16 cellular contexts compared by ENCODE assay signal in genomic region chr7:2660359-2661095, GRCh38. TPM values are rescaled to one million over a fixed set of nuclear protein-coding genes. Genes with fewer than 3 reads are reported as not detected.
DNase-seq lines count a peak whose midpoint lies in the region; ATAC-seq, FAIRE-seq and TF ChIP-seq lines count a peak whose summit lies in the region.
"Had no signal": no experiment of that assay in that cellular context is flagged by ENCODE, and none has a peak within 500 bp of the region (broad histone marks: within the 10 kb centered on the region; RNA-seq: fewer than 3 reads in every experiment).

No MANE protein-coding gene starts in this region.

- POLR2A ChIA-PET in MCF 10A (lab: Yijun Ruan, JAX), result no interaction called here
- POLR2A ChIA-PET in RWPE1 (lab: Yijun Ruan, JAX; ENCODE audit: low non-redundant PET), result no interaction called here

- CTCF ChIA-PET in MCF 10A (lab: Yijun Ruan, JAX), result no interaction called here
- CTCF ChIA-PET in RWPE1 (lab: Yijun Ruan, JAX), result interaction anchor here (1.0 kb wide), 1 partner anchor 10 kb away, joined by 3 read pairs; no protein-coding TSS in a partner anchor

- no peak for ATAC-seq in GM19463 (IDR thresholded peaks at IDR 0.05; ENCODE audit: unreplicated experiment)
- ATAC-seq: natural killer cell had no signal

- no peak for TF ChIP-seq POLR2A in breast epithelium (IDR thresholded peaks at IDR 0.05)

- DNase-seq in MCF 10A (ENCODE audit: unreplicated experiment) (no peak), breast epithelium (ENCODE audit: low spot score in 2 of 2) (no peak), RWPE1 (ENCODE audit: low spot score) (no peak), fibroblast of mammary gland (ENCODE audit: low read depth) (no peak), urothelium cell line (ENCODE audit: low spot score) (no peak), small intestine (no peak)
- DNase-seq in stimulated activated CD8-positive, alpha-beta memory T cell treated with anti-CD3 and anti-CD28 coated beads, Interleukin-4, amount 100 ng/mL, for 48 hours, result no peak
- DNase-seq: activated CD4-positive, CD25-positive, alpha-beta regulatory T cell treated with anti-CD3 and anti-CD28 coated beads, Interleukin-2, amount 50 U/mL, for 72 hours; left colon; natural killer cell; SHP77 treated with DMSO at 0.1 percent for 48 hours; stimulated activated CD4-positive, alpha-beta T cell treated with anti-CD3 and anti-CD28 coated beads, Interleukin-15, amount 100 ng/mL, for 24 hours had no signal

- H3K27me3 Mint-ChIP-seq in MCF 10A (ENCODE audit: insufficient read depth, unreplicated experiment), result no peaks in the 10 kb centered on the region
- H3K27me3 Mint-ChIP-seq: central memory CD8-positive, alpha-beta T cell had no signal

- H3K36me3 Mint-ChIP-seq in MCF 10A (ENCODE audit: insufficient read depth, unreplicated experiment), result peaks cover 5% of the 10 kb centered on the region
- H3K36me3 Mint-ChIP-seq: natural killer cell had no signal

- H3K4me3 ChIP-seq in breast epithelium, result no peak overlapping the region
- no peak overlapping the region for H3K4me3 ChIP-seq in fibroblast of mammary gland (ENCODE audit: control insufficient read depth, low read depth, low read length)
- H3K4me3 ChIP-seq in small intestine (ENCODE audit: low read depth in 1 of 2, low read length in 2 of 2), result no peak overlapping the region

- peak; percentile 27 for TF ChIP-seq CTCF in MCF 10A (IDR thresholded peaks at IDR 0.05; ENCODE audit: unreplicated experiment)
- no peak for TF ChIP-seq CTCF in breast epithelium (IDR thresholded peaks at IDR 0.05)
- TF ChIP-seq CTCF in RWPE1 (conservative IDR thresholded peaks at IDR 0.05; ENCODE audit: low read depth), result peak; percentile 30; the same call in 1 of the 2 replicates
- TF ChIP-seq CTCF in fibroblast of mammary gland (conservative IDR thresholded peaks at IDR 0.05; ENCODE audit: control insufficient read depth, insufficient read depth, low read depth, low read length), result peak; percentile 24

- no peak overlapping the region for H3K27ac Mint-ChIP-seq in MCF 10A (ENCODE audit: low read depth, unreplicated experiment)
- H3K27ac Mint-ChIP-seq: activated T-helper 2 cell treated with anti-CD3 and anti-CD28 coated beads, Interferon-gamma antibody, Interleukin-2, Interleukin-4, amounts not matched to agents 10 μg/mL and 5 μg/mL and 100 μg/mL, durations not matched to agents 14 hours and 24 hours and 36 hours; natural killer cell had no signal

- no peaks in the 10 kb centered on the region for H3K9me3 Mint-ChIP-seq in MCF 10A (ENCODE audit: unreplicated experiment)
- H3K9me3 Mint-ChIP-seq: activated T-helper 2 cell treated with anti-CD3 and anti-CD28 coated beads, Interferon-gamma antibody, Interleukin-2, Interleukin-4, amounts not matched to agents 10 μg/mL and 5 μg/mL and 100 μg/mL, durations not matched to agents 14 hours and 24 hours and 36 hours; central memory CD8-positive, alpha-beta T cell; natural killer cell had no signal

- FAIRE-seq in urothelium cell line (lab: Jason Lieb, UNC) (peak; percentile 78), small intestine (lab: Jason Lieb, UNC) (no peak)
- FAIRE-seq: A204.1 had no signal

- no peaks in the 10 kb centered on the region for H3K4me1 ChIP-seq in breast epithelium
- H3K4me1 ChIP-seq in small intestine (ENCODE audit: control insufficient read depth in 2 of 2, insufficient read depth in 1 of 2, low read depth in 1 of 2, low read length in 1 of 2), result no peaks in the 10 kb centered on the region

- no peaks in the 10 kb centered on the region for H3K27me3 ChIP-seq in breast epithelium
- no peaks in the 10 kb centered on the region for H3K27me3 ChIP-seq in small intestine (ENCODE audit: control insufficient read depth in 2 of 2, insufficient read depth in 2 of 2, low read length in 2 of 2)

- intact Hi-C loops in MCF 10A (cut with micrococcal nuclease) (no loop called here), breast epithelium (cut with DNase I; ENCODE audit: low total_unique reads) (no loop called here)

- H3K4me3 Mint-ChIP-seq in MCF 10A (ENCODE audit: unreplicated experiment), result no peak overlapping the region
- H3K4me3 Mint-ChIP-seq: central memory CD8-positive, alpha-beta T cell; natural killer cell had no signal

- WGBS in small intestine, 3 donors, result 82 to 84% (median 84%) methylated on average over 31 to 36 of the region's 36 CpGs

- no peaks in the 10 kb centered on the region for H3K4me1 Mint-ChIP-seq in MCF 10A (ENCODE audit: insufficient read depth, unreplicated experiment)
- H3K4me1 Mint-ChIP-seq: central memory CD8-positive, alpha-beta T cell had no signal

- no peaks in the 10 kb centered on the region for H3K36me3 ChIP-seq in breast epithelium
- peaks cover 2 to 7% of the 10 kb centered on the region in 2 donors for H3K36me3 ChIP-seq in small intestine (ENCODE audit: control insufficient read depth in 2 of 2, insufficient read depth in 2 of 2, low read length in 2 of 2)

- no peaks in the 10 kb centered on the region for H3K9me3 ChIP-seq in breast epithelium
- no peaks in the 10 kb centered on the region for H3K9me3 ChIP-seq in small intestine (ENCODE audit: control insufficient read depth, low read depth)

- no TSS peak for BruUV-seq in MCF 10A (replicated peaks; lab: Mats Ljungman, UMichigan)

- H3K27ac ChIP-seq in breast epithelium (no peak overlapping the region), RWPE1 (peak overlapping the region; percentile 33), small intestine (ENCODE audit: low read depth in 1 of 2, low read length in 1 of 2) (no peak overlapping the region)

RNA-seq across cellular contexts. Expression of gene AMZ1, which starts 27.5 kb away (rescaled TPM):
- total RNA-seq in MCF 10A (2022) (not detected in 2 replicates), breast epithelium (under 1 TPM; 0.16 to 0.88 (median 0.33) TPM)
- under 1 TPM in 1 of 3 donors, not detected in 2; 0.07 TPM for polyA plus RNA-seq in small intestine

RNA-seq across cellular contexts. Expression of gene TTYH3, which starts 28.7 kb away (rescaled TPM):
- total RNA-seq in MCF 10A (2022) (20.9 and 34.7 TPM in 2 replicates), breast epithelium (10 to 100 TPM; 11.6 to 17.9 (median 17.4) TPM)
- 10 to 100 TPM in 1 of 3 donors, 1 to 10 TPM in 2; 6.9 to 32.0 (median 9.2) TPM for polyA plus RNA-seq in small intestine

Comparison
In these comparisons a context has a peak if more than half of its experiments do, and no peak if none do; other contexts are left out.
1. CTCF ChIP-seq: peak in MCF 10A (single experiment), RWPE1 (single experiment) and fibroblast of mammary gland (single experiment); none in breast epithelium (0 of 3).